In genomic region chr16:1327619-1327947, GRCh38 we compare ENCODE assay signal across 22 cellular contexts.
"Had no signal": no experiment of that assay in that cellular context is flagged by ENCODE, and none has a peak within 500 bp of the region (broad histone marks: within the 10 kb centered on the region; RNA-seq: fewer than 3 reads in every experiment).

No MANE protein-coding gene starts in this region.

- H3K4me3 ChIP-seq: pancreas, psoas muscle, right atrium auricular region, thyroid gland had no signal

- H3K9me3 ChIP-seq: pancreas, psoas muscle, thyroid gland had no signal

- H3K27me3 ChIP-seq: pancreas, thyroid gland had no signal

- DNase-seq: activated gamma-delta T cell treated with Interleukin-2 at 50 U/mL for 16 hours; activated T-cell treated with anti-CD3 and anti-CD28 coated beads, Interleukin-2, amount 50 U/mL, for 1 hour; aorta; caudate nucleus; dermis blood vessel endothelial cell; effector CD8-positive, alpha-beta T cell; foreskin keratinocyte; left colon; midbrain; natural killer cell; pancreas; psoas muscle; stimulated activated CD4-positive, alpha-beta T cell treated with anti-CD3 and anti-CD28 coated beads, Interleukin-12 subunit alpha, Interleukin-12 subunit beta, amount 100 ng/mL, for 4 hours; stimulated activated CD4-positive, alpha-beta T cell treated with anti-CD3 and anti-CD28 coated beads, Interleukin-4, amount 100 ng/mL, for 4 hours; substantia nigra; T1000; thyroid gland had no signal

- H3K36me3 Mint-ChIP-seq: activated naive CD4-positive, alpha-beta T cell treated with anti-CD3 and anti-CD28 coated beads, Interleukin-2, amount 50 U/mL, for 24 hours; natural killer cell had no signal

- H3K4me3 Mint-ChIP-seq: activated naive CD4-positive, alpha-beta T cell treated with anti-CD3 and anti-CD28 coated beads, Interleukin-2, amount 50 U/mL, for 24 hours; brain; natural killer cell; stimulated activated naive CD8-positive, alpha-beta T cell treated with anti-CD3 and anti-CD28 coated beads, Interleukin-15, Interleukin-2, amounts not matched to agents 100 ng/mL and 50 ng/mL, for 24 hours; WTC11 had no signal

- H3K9me3 Mint-ChIP-seq: activated naive CD4-positive, alpha-beta T cell treated with anti-CD3 and anti-CD28 coated beads, Interleukin-2, amount 50 U/mL, for 24 hours; brain; natural killer cell; stimulated activated naive CD8-positive, alpha-beta T cell treated with anti-CD3 and anti-CD28 coated beads, Interleukin-15, Interleukin-2, amounts not matched to agents 100 ng/mL and 50 ng/mL, for 24 hours; WTC11 had no signal

- H3K4me1 ChIP-seq: foreskin keratinocyte, psoas muscle had no signal

- H3K27ac Mint-ChIP-seq: activated naive CD4-positive, alpha-beta T cell treated with anti-CD3 and anti-CD28 coated beads, Interleukin-2, amount 50 U/mL, for 24 hours; brain; natural killer cell; stimulated activated naive CD8-positive, alpha-beta T cell treated with anti-CD3 and anti-CD28 coated beads, Interleukin-15, Interleukin-2, amounts not matched to agents 100 ng/mL and 50 ng/mL, for 24 hours; WTC11 had no signal

- ATAC-seq: foreskin keratinocyte, left colon, natural killer cell, pancreas, psoas muscle, WTC11 had no signal

- H3K27ac ChIP-seq: foreskin keratinocyte, pancreas, psoas muscle, right atrium auricular region, thyroid gland had no signal
